ENCODE assay signal across 8 cellular contexts in the genomic region with DNA sequence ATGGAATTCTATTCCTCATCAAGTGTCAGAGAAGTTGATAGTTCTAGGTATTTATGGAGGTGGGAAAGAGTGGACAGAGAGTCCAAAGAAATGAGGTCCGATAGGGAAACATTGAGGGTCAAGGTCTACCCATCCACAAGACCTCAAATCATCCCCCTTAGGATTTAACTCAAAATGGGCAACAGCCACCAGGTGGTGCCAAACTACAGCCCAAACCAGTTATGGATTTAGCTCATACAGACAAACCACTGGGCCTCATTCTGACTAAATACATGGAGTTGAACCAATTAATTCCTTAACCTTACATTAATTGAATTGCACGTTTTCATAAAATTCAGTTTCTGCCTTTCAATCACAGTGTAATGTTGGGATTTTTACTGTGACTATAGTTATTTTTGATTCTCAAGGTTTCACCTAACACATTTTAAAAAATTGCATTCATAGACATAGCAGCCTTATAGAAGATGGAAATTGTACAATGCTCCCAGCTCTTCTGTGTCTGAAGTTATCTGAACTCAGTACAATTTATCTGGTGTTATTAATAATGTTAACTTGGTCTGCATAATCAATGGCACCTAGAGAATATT.
A peak's percentile ranks its signal among the peaks of the same experiment; 100 is the strongest.
DNase-seq lines count a peak whose midpoint lies in the region; ATAC-seq and TF ChIP-seq lines count a peak whose summit lies in the region.

No MANE protein-coding gene starts in this region.

- peak; percentile 72 for TF ChIP-seq CTCF in astrocyte of the spinal cord (IDR thresholded peaks at IDR 0.05; ENCODE audit: low read depth, low read length)

- no peaks in the 10 kb centered on the region for H4K20me1 ChIP-seq in GM23248 (ENCODE audit: insufficient read depth)

- H3F3A ChIP-seq in GM23248 (ENCODE audit: insufficient read depth): no peaks in the 10 kb centered on the region

- H2AFZ ChIP-seq in GM23248: no peak overlapping the region

- no peaks in the 10 kb centered on the region; the same call in 1 of the 2 replicates for H3K27me3 ChIP-seq in GM23248 (replicated peaks; ENCODE audit: insufficient read depth)

- H3K9me2 ChIP-seq in GM23248 (ENCODE audit: insufficient read depth): no peaks in the 10 kb centered on the region

- 0% methylated on average over 2 of the region's 2 CpGs for WGBS in GM23248 (ENCODE audit: low coverage in 1 of 2, low lambda C conversion rate in 2 of 2, missing lambda C conversion rate in 2 of 2), 2 experiments

- no peak overlapping the region for H3K4me2 ChIP-seq in GM23248 (ENCODE audit: unreplicated experiment)

- no peak overlapping the region for H3K9ac ChIP-seq in GM23248
- H3K9ac ChIP-seq in SK-N-MC (ENCODE audit: insufficient read length): no peak overlapping the region

- no peak overlapping the region for H3K4me3 ChIP-seq in GM23248
- no peak overlapping the region for H3K4me3 ChIP-seq in SK-N-MC
- no peak overlapping the region for H3K4me3 ChIP-seq in astrocyte of the spinal cord (ENCODE audit: low read depth, low read length)

- H3K36me3 ChIP-seq in GM23248 (ENCODE audit: low read depth) (no peaks in the 10 kb centered on the region), SK-N-MC (ENCODE audit: insufficient read depth, low read length) (no peaks in the 10 kb centered on the region)

- H3K79me2 ChIP-seq in GM23248 (ENCODE audit: insufficient read depth): no peaks in the 10 kb centered on the region

- no peak overlapping the region for H3K27ac ChIP-seq in GM23248
- no peak overlapping the region for H3K27ac ChIP-seq in SK-N-MC

- H3K4me1 ChIP-seq in GM23248 (ENCODE audit: insufficient read depth): no peaks in the 10 kb centered on the region

- in situ Hi-C loops in GM23248 (cut with MboI) (no loop called here), astrocyte of the spinal cord (cut with HindIII; ENCODE audit: low sequenced_read_pairs) (no loop called here)

- peak; percentile 87 for ATAC-seq in left lobe of liver

- H3K9me3 ChIP-seq in GM23248 (ENCODE audit: low read depth) (no peaks in the 10 kb centered on the region), SK-N-MC (ENCODE audit: low read depth, low read length) (no peaks in the 10 kb centered on the region)

- DNase-seq in DMS79 treated with DMSO at 0.1 percent for 48 hours (lab: John Stamatoyannopoulos, UW) (peak; percentile 27), DMS79 (lab: John Stamatoyannopoulos, UW) (no peak), GM23248 (peak; percentile 53), LHCN-M2 (ENCODE audit: low read depth) (peak; percentile 39), SK-N-MC (ENCODE audit: low read depth, low spot score) (peak; percentile 62), astrocyte of the spinal cord (ENCODE audit: low read depth, low spot score) (peak; percentile 54), left lobe of liver (ENCODE audit: low spot score) (peak; percentile 48)
- DNase-seq in stimulated activated CD8-positive, alpha-beta memory T cell treated with anti-CD3 and anti-CD28 coated beads, Interleukin-7, amount 100 ng/mL, for 24 hours (ENCODE audit: low read depth): peak; percentile 33
